ENCODE assay signal across 21 cellular contexts in genomic region chr13:44352202-44352601, GRCh38. TPM values are rescaled to one million over a fixed set of nuclear protein-coding genes. Genes with fewer than 3 reads are reported as not detected.
"Had no signal": no experiment of that assay in that cellular context is flagged by ENCODE, and none has a peak within 500 bp of the region (broad histone marks: within the 10 kb centered on the region; RNA-seq: fewer than 3 reads in every experiment).

No MANE protein-coding gene starts in this region.

- H3K9me3 Mint-ChIP-seq: activated CD4-positive, alpha-beta T cell treated with anti-CD3 and anti-CD28 coated beads, Interleukin-2, amount 10 ng/mL, durations not matched to agents 24 days and 14 days; activated CD8-positive, alpha-beta T cell treated with anti-CD3 and anti-CD28 coated beads for 36 hours; activated naive CD8-positive, alpha-beta T cell treated with anti-CD3 and anti-CD28 coated beads, Interleukin-2, amount 10 ng/mL, durations not matched to agents 7 days and 5 days; activated T-helper 17 cell treated with anti-CD3 and anti-CD28 coated beads, Interleukin-2, amount 50 U/mL, for 72 hours; neural crest cell; stimulated activated naive CD8-positive, alpha-beta T cell treated with anti-CD3 and anti-CD28 coated beads, Interleukin-15, Interleukin-2, amounts not matched to agents 100 ng/mL and 50 ng/mL, for 24 hours had no signal

- H3K4me3 Mint-ChIP-seq: activated CD4-positive, alpha-beta T cell treated with anti-CD3 and anti-CD28 coated beads, Interleukin-2, amount 10 ng/mL, durations not matched to agents 24 days and 14 days; activated CD8-positive, alpha-beta T cell treated with anti-CD3 and anti-CD28 coated beads for 36 hours; activated naive CD8-positive, alpha-beta T cell treated with anti-CD3 and anti-CD28 coated beads, Interleukin-2, amount 10 ng/mL, durations not matched to agents 7 days and 5 days; activated T-helper 17 cell treated with anti-CD3 and anti-CD28 coated beads, Interleukin-2, amount 50 U/mL, for 72 hours; brain; neural crest cell; stimulated activated naive CD8-positive, alpha-beta T cell treated with anti-CD3 and anti-CD28 coated beads, Interleukin-15, Interleukin-2, amounts not matched to agents 100 ng/mL and 50 ng/mL, for 24 hours had no signal

- H3K27ac Mint-ChIP-seq: activated CD4-positive, alpha-beta T cell treated with anti-CD3 and anti-CD28 coated beads, Interleukin-2, amount 10 ng/mL, durations not matched to agents 24 days and 14 days; activated CD8-positive, alpha-beta T cell treated with anti-CD3 and anti-CD28 coated beads for 36 hours; activated naive CD8-positive, alpha-beta T cell treated with anti-CD3 and anti-CD28 coated beads, Interleukin-2, amount 10 ng/mL, durations not matched to agents 7 days and 5 days; activated T-helper 17 cell treated with anti-CD3 and anti-CD28 coated beads, Interleukin-2, amount 50 U/mL, for 72 hours; brain; stimulated activated naive CD8-positive, alpha-beta T cell treated with anti-CD3 and anti-CD28 coated beads, Interleukin-15, Interleukin-2, amounts not matched to agents 100 ng/mL and 50 ng/mL, for 24 hours had no signal

- H3K27me3 ChIP-seq: colonic mucosa, transverse colon had no signal

- ATAC-seq: activated CD8-positive, alpha-beta T cell treated with anti-CD3 and anti-CD28 coated beads for 36 hours; activated T-helper 17 cell treated with anti-CD3 and anti-CD28 coated beads, Interleukin-2, amount 50 U/mL, for 72 hours; left colon; lower lobe of right lung had no signal

- H3K9me3 ChIP-seq: colonic mucosa, lower lobe of right lung, transverse colon had no signal

- H3K27ac ChIP-seq: colonic mucosa, transverse colon had no signal

- H3K36me3 Mint-ChIP-seq: activated naive CD8-positive, alpha-beta T cell treated with anti-CD3 and anti-CD28 coated beads, Interleukin-2, amount 10 ng/mL, durations not matched to agents 7 days and 5 days; brain had no signal

- H3K4me3 ChIP-seq: colonic mucosa, lower lobe of right lung, transverse colon had no signal

- H3K4me1 Mint-ChIP-seq: activated T-helper 17 cell treated with anti-CD3 and anti-CD28 coated beads, Interleukin-2, amount 50 U/mL, for 72 hours had no signal

- DNase-seq: activated CD4-positive, alpha-beta T cell treated with anti-CD3 and anti-CD28 coated beads, Interleukin-2, amount 10 ng/mL, durations not matched to agents 24 days and 14 days; activated CD8-positive, alpha-beta T cell treated with anti-CD3 and anti-CD28 coated beads for 36 hours; activated naive CD4-positive, alpha-beta T cell treated with Interleukin-2 at 50 U/mL for 16 hours; activated naive CD8-positive, alpha-beta T cell treated with anti-CD3 and anti-CD28 coated beads, Interleukin-2, amount 10 ng/mL, durations not matched to agents 7 days and 5 days; activated T-cell treated with anti-CD3 and anti-CD28 coated beads, Interleukin-2, amount 50 U/mL, for 1 hour; amygdala; central memory CD4-positive, alpha-beta T cell; colonic mucosa; foreskin melanocyte; glutamatergic neuron; hippocampal formation; islet precursor cell; left colon; lower lobe of right lung; stimulated activated CD4-positive, alpha-beta T cell treated with anti-CD3 and anti-CD28 coated beads, Interleukin-2, amount 100 ng/mL, for 24 hours; T1000; transverse colon had no signal

- H3K27me3 Mint-ChIP-seq: stimulated activated naive CD8-positive, alpha-beta T cell treated with anti-CD3 and anti-CD28 coated beads, Interleukin-15, Interleukin-2, amounts not matched to agents 100 ng/mL and 50 ng/mL, for 24 hours had no signal

RNA-seq across cellular contexts. Expression of gene SERP2, which starts 21.4 kb away (rescaled TPM):
- total RNA-seq: activated CD4-positive, alpha-beta T cell treated with anti-CD3 and anti-CD28 coated beads, Interleukin-2, amount 10 ng/mL, durations not matched to agents 24 days and 14 days; activated T-helper 17 cell treated with anti-CD3 and anti-CD28 coated beads, Interleukin-2, amount 50 U/mL, for 72 hours had no signal
